ENCODE assay signal across 17 cellular contexts in the genomic region with DNA sequence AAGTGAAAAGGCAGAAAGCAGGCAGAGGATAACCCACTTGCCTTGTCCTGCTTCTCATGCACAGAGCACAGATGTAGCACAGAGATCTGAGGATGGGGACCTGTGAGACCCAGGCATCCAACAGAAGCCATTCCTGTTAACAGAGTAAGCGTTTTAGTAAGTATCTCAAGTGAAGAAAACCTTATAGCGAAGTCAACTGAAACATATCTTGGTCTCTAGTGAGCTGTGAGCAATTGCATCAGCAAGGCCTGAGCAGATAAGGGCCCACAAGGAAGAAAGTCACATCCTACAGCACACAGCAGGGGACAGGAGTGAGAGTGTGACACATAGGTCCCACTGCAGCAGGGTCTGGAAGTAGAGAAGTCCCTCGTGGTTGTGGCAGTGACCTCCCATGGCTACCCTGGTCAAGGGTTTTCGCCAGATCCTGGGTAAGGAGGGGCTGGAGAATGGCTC.
"Had no signal": no experiment of that assay in that cellular context is flagged by ENCODE, and none has a peak within 500 bp of the region (broad histone marks: within the 10 kb centered on the region; RNA-seq: fewer than 3 reads in every experiment).

No MANE protein-coding gene starts in this region.

- H3K27me3 ChIP-seq: adrenal gland, neural progenitor cell, thyroid gland, vagina had no signal

- H3K4me1 ChIP-seq: adrenal gland, left ventricle myocardium inferior, neural progenitor cell, vagina had no signal

- H3K36me3 ChIP-seq: adrenal gland, left ventricle myocardium inferior, neural progenitor cell, thyroid gland, vagina had no signal

- H3K36me3 Mint-ChIP-seq: neural progenitor cell; stimulated activated effector memory CD8-positive, alpha-beta T cell treated with anti-CD3 and anti-CD28 coated beads, Interleukin-12 subunit alpha, Interleukin-12 subunit beta, amount 100 ng/mL, for 72 hours had no signal

- H3K4me3 Mint-ChIP-seq: activated B cell treated with CpG ODN at 0.5 μM for 24 hours; activated CD4-positive, alpha-beta T cell treated with anti-CD3 and anti-CD28 coated beads, Interleukin-2, amount 10 ng/mL, durations not matched to agents 24 days and 14 days; neural progenitor cell; stimulated activated effector memory CD8-positive, alpha-beta T cell treated with anti-CD3 and anti-CD28 coated beads, Interleukin-12 subunit alpha, Interleukin-12 subunit beta, amount 100 ng/mL, for 72 hours had no signal

- DNase-seq: activated B cell treated with CpG ODN at 0.5 μM for 24 hours; activated CD4-positive, alpha-beta T cell treated with anti-CD3 and anti-CD28 coated beads, Interleukin-2, amount 10 ng/mL, durations not matched to agents 24 days and 14 days; activated naive CD4-positive, alpha-beta T cell treated with anti-CD3 and anti-CD28 coated beads, Interleukin-2, amount 50 U/mL, for 16 hours; adrenal gland; caudate nucleus; effector memory CD4-positive, alpha-beta T cell; kidney; left ventricle myocardium inferior; posterior cingulate gyrus; right cardiac atrium; T-helper 9 cell; thyroid gland had no signal

- H3K9me3 ChIP-seq: adrenal gland, left ventricle myocardium inferior, thyroid gland, vagina had no signal

- H3K4me3 ChIP-seq: adrenal gland, coronary artery, left ventricle myocardium inferior, neural progenitor cell, thyroid gland, vagina had no signal

- ATAC-seq: right cardiac atrium; stimulated activated effector memory CD8-positive, alpha-beta T cell treated with anti-CD3 and anti-CD28 coated beads, Interleukin-12 subunit alpha, Interleukin-12 subunit beta, amount 100 ng/mL, for 72 hours had no signal

- H3K27ac ChIP-seq: adrenal gland, coronary artery, left ventricle myocardium inferior, neural progenitor cell, thyroid gland, vagina had no signal

- H3K9ac ChIP-seq: neural progenitor cell had no signal

- H3K27ac Mint-ChIP-seq: activated B cell treated with CpG ODN at 0.5 μM for 24 hours; activated CD4-positive, alpha-beta T cell treated with anti-CD3 and anti-CD28 coated beads, Interleukin-2, amount 10 ng/mL, durations not matched to agents 24 days and 14 days; activated T-helper 2 cell treated with anti-CD3 and anti-CD28 coated beads, Interferon-gamma antibody, Interleukin-2, Interleukin-4, amounts not matched to agents 10 μg/mL and 5 μg/mL and 100 μg/mL, durations not matched to agents 14 hours and 24 hours and 36 hours; neural progenitor cell; stimulated activated effector memory CD8-positive, alpha-beta T cell treated with anti-CD3 and anti-CD28 coated beads, Interleukin-12 subunit alpha, Interleukin-12 subunit beta, amount 100 ng/mL, for 72 hours had no signal

- FAIRE-seq: kidney had no signal

- H3K9me3 Mint-ChIP-seq: activated T-helper 2 cell treated with anti-CD3 and anti-CD28 coated beads, Interferon-gamma antibody, Interleukin-2, Interleukin-4, amounts not matched to agents 10 μg/mL and 5 μg/mL and 100 μg/mL, durations not matched to agents 14 hours and 24 hours and 36 hours; neural progenitor cell had no signal

- H3K4me1 Mint-ChIP-seq: activated B cell treated with CpG ODN at 0.5 μM for 24 hours; stimulated activated effector memory CD8-positive, alpha-beta T cell treated with anti-CD3 and anti-CD28 coated beads, Interleukin-12 subunit alpha, Interleukin-12 subunit beta, amount 100 ng/mL, for 72 hours had no signal
